Comparison of ENCODE assay signal across 19 cellular contexts in the genomic region with DNA sequence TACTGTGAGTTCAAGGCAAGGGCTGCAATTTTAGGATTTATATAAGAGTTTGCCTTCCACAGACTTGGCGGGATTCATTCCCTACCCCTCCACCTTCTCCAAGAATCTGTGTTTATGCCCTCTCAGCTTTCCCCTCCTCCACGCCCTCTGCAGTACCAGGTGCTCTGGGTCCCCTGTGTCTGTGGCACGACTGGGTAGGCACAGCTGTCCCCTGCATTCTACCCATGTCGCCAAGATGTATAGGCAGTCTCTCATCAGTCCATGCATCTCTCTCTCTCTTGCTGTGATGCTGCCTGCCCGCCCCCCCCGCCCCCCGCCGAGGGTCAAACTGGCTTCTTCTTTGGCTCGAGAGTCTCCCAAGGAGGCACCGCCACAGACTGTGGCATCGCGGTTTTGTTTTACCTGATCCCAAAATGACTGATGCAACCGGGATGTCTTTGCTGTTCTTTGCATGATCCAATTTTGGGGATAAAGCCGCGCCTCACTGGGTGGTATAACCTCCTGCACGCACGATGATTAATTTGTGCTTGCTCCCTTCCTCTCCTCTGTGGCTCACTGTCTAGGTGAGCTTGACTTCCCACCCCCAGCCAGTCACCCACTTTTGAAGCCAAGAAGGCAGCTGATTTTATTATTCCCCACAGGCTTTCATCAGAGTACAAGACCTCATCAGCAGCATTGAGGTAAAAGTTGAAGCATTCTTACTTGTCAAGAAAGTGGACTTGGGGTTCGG. TPM values are rescaled to one million over a fixed set of nuclear protein-coding genes. Genes with fewer than 3 reads are reported as not detected.
"Had no signal": no experiment of that assay in that cellular context is flagged by ENCODE, and none has a peak within 500 bp of the region (broad histone marks: within the 10 kb centered on the region; RNA-seq: fewer than 3 reads in every experiment).

No MANE protein-coding gene starts in this region.

- H3K27me3 ChIP-seq: adrenal gland, colonic mucosa, gastroesophageal sphincter, neural progenitor cell, pancreas, stomach had no signal

- ATAC-seq: activated CD4-positive, CD25-positive, alpha-beta regulatory T cell treated with anti-CD3 and anti-CD28 coated beads, Interleukin-2, amount 50 U/mL, for 24 hours; gastroesophageal sphincter; left ventricle myocardium superior had no signal

- FAIRE-seq: pancreas had no signal

- H3K27me3 Mint-ChIP-seq: activated CD4-positive, alpha-beta memory T cell treated with anti-CD3 and anti-CD28 coated beads for 36 hours had no signal

- H3K4me3 Mint-ChIP-seq: activated CD4-positive, alpha-beta memory T cell treated with anti-CD3 and anti-CD28 coated beads for 36 hours; neural progenitor cell had no signal

- H3K9me3 Mint-ChIP-seq: activated CD4-positive, alpha-beta memory T cell treated with anti-CD3 and anti-CD28 coated beads for 36 hours had no signal

- H2AFZ ChIP-seq: neural progenitor cell had no signal

- H3K4me3 ChIP-seq: adrenal gland, colonic mucosa, gastroesophageal sphincter, neural progenitor cell, pancreas, stomach, thoracic aorta had no signal

- H3K4me2 ChIP-seq: neural progenitor cell had no signal

- H3K27ac ChIP-seq: adrenal gland, colonic mucosa, gastroesophageal sphincter, neural progenitor cell, pancreas, stomach, thoracic aorta had no signal

- H3K36me3 ChIP-seq: colonic mucosa, neural progenitor cell had no signal

- H3K9ac ChIP-seq: neural progenitor cell had no signal

- H3K9me3 ChIP-seq: adrenal gland, colonic mucosa, gastroesophageal sphincter, pancreas, stomach, thoracic aorta had no signal

- DNase-seq: activated CD4-positive, alpha-beta memory T cell treated with anti-CD3 and anti-CD28 coated beads for 36 hours; activated CD8-positive, alpha-beta memory T cell treated with anti-CD3 and anti-CD28 coated beads, Interleukin-2, amount 50 U/mL, for 48 hours; activated naive CD4-positive, alpha-beta T cell treated with Interleukin-2 at 50 U/mL for 16 hours; adrenal gland; colonic mucosa; effector CD4-positive, alpha-beta T cell; hippocampal formation; left ventricle myocardium superior; mesenchymal stem cell; pancreas; stimulated activated CD4-positive, alpha-beta T cell treated with anti-CD3 and anti-CD28 coated beads, Interleukin-15, amount 100 ng/mL, for 24 hours; stimulated activated CD4-positive, alpha-beta T cell treated with anti-CD3 and anti-CD28 coated beads, Interleukin-4, amount 100 ng/mL, for 24 hours; stomach had no signal

- H3K4me1 ChIP-seq: colonic mucosa, pancreas had no signal

- H3K27ac Mint-ChIP-seq: activated CD4-positive, alpha-beta memory T cell treated with anti-CD3 and anti-CD28 coated beads for 36 hours; neural progenitor cell had no signal

RNA-seq across cellular contexts. Expression of gene EFCAB12, which starts 43.7 kb away (rescaled TPM):
- total RNA-seq: kidney epithelial cell, left ventricle myocardium superior, urinary bladder had no signal
